ENCODE assay signal across 8 cellular contexts in the genomic region with DNA sequence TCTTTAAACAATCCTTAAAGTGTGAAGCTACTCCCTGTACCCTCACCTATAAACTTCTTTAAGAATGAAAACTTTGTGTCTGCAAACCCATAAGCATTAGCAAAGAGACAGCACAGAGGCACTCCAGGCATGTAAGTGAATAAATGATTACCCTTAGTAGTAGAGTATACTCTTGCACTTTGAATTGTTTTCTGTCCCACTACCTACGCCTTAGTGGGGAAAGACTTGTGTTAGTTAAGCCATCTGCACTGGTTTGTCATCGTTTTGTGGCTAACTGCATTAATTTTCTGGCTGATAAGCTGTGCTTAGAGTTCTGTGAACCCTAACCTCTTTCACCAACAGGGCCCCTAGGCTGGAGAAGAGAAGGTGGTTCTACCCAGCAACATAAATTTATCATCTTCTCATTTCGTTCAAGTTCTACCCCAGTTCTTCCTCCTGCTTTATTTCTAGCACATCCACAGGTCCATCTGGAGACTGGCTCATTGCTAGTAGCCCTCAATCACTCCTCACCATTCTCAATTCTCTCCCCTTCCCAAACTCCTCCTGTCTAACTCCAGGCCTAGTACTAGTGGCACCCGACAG. TPM values are rescaled to one million over a fixed set of nuclear protein-coding genes. Genes with fewer than 3 reads are reported as not detected.
DNase-seq lines count a peak whose midpoint lies in the region; ATAC-seq and TF ChIP-seq lines count a peak whose summit lies in the region.

No MANE protein-coding gene starts in this region.

- DNase-seq in Caki2 (ENCODE audit: low read depth) (peak; percentile 28), Panc1 (ENCODE audit: low read depth, low spot score) (no peak), COLO829 (ENCODE audit: low spot score) (no peak), MV-4-11 (lab: John Stamatoyannopoulos, UW) (no peak)

- H3K4me1 ChIP-seq in Panc1 (ENCODE audit: control insufficient read depth, insufficient read depth, low read length) (peaks cover 6% of the 10 kb centered on the region; the same call in 1 of the 2 replicates), esophagus (ENCODE audit: control insufficient read depth in 2 of 2, insufficient read depth in 2 of 2, low read length in 1 of 2) (no peaks in the 10 kb centered on the region), parathyroid adenoma (peaks cover 2% of the 10 kb centered on the region)

- H3K9ac ChIP-seq in parathyroid adenoma, result no peak overlapping the region

- POLR2A ChIA-PET in Panc1 (lab: Charles Lee), result no interaction called here

- no peaks in the 10 kb centered on the region for H3K9me3 ChIP-seq in Panc1 (ENCODE audit: control insufficient read depth, insufficient read depth, low read depth, low read length)
- H3K9me3 ChIP-seq in esophagus (ENCODE audit: control insufficient read depth in 2 of 2, insufficient read depth in 1 of 2, low read depth in 1 of 2, low read length in 1 of 2), result no peaks in the 10 kb centered on the region
- H3K9me3 ChIP-seq in parathyroid adenoma (ENCODE audit: control insufficient read depth, low read length), result no peaks in the 10 kb centered on the region

- intact Hi-C loops in Panc1 (cut with micrococcal nuclease; ENCODE audit: unreplicated experiment), result no loop called here

- H3K27ac ChIP-seq in Panc1 (ENCODE audit: low read length) (peak overlapping the region; percentile 90), esophagus (ENCODE audit: low read depth in 2 of 2, low read length in 1 of 2) (peak overlapping the region; percentile 10 to 77), parathyroid adenoma (no peak overlapping the region)

- WGBS in esophagus, 2 donors, result 8 to 15% methylated on average over 4 of the region's 4 CpGs

- in situ Hi-C loops in Caki2 (cut with HindIII; ENCODE audit: low pct_unique_long_range_greater_than_20kb, low sequenced_read_pairs), result no loop called here
- in situ Hi-C loops in Panc1 (cut with HindIII; ENCODE audit: low pct_unique_long_range_greater_than_20kb, low sequenced_read_pairs), result no loop called here

- H3K79me2 ChIP-seq in parathyroid adenoma, result peaks cover 5% of the 10 kb centered on the region

- no peak; the same call in 1 of the 2 replicates for ATAC-seq in Panc1
- ATAC-seq in HG03457 (IDR thresholded peaks at IDR 0.05; ENCODE audit: unreplicated experiment), result no peak
- no peak for ATAC-seq in HG03354 (IDR thresholded peaks at IDR 0.05; ENCODE audit: poor library complexity, severe bottlenecking, unreplicated experiment)

- peak overlapping the region; percentile 98 for H3K4me2 ChIP-seq in parathyroid adenoma (ENCODE audit: low read length)

- peaks cover 9% of the 10 kb centered on the region; the same call in 1 of the 2 replicates for H3K36me3 ChIP-seq in Panc1 (ENCODE audit: control insufficient read depth, insufficient read depth, low read length)
- H3K36me3 ChIP-seq in esophagus (ENCODE audit: control insufficient read depth in 2 of 2, insufficient read depth in 2 of 2, low read length in 1 of 2), result peaks cover 0 to 3% of the 10 kb centered on the region in 2 donors
- H3K36me3 ChIP-seq in parathyroid adenoma (ENCODE audit: control insufficient read depth, insufficient read depth, low read length), result no peaks in the 10 kb centered on the region

- H2AFZ ChIP-seq in parathyroid adenoma, result peak overlapping the region; percentile 93

- BruUV-seq in Panc1 (replicated peaks; lab: Mats Ljungman, UMichigan), result TSS peak; percentile 89

- H3K27me3 ChIP-seq in Panc1 (ENCODE audit: control insufficient read depth, insufficient read depth, low read length), result no peaks in the 10 kb centered on the region
- no peaks in the 10 kb centered on the region for H3K27me3 ChIP-seq in esophagus (ENCODE audit: control insufficient read depth in 1 of 2, insufficient read depth in 2 of 2, low read length in 2 of 2)
- H3K27me3 ChIP-seq in parathyroid adenoma (ENCODE audit: control insufficient read depth, insufficient read depth, low read length), result no peaks in the 10 kb centered on the region

- no peak for TF ChIP-seq CTCF in Panc1 (IDR thresholded peaks at IDR 0.05)
- no peak for TF ChIP-seq CTCF in parathyroid adenoma (IDR thresholded peaks at IDR 0.05)

- H3K4me3 ChIP-seq in Panc1 (ENCODE audit: low read depth in 2 of 2, low read length in 2 of 2), result peak overlapping the region; percentile 82 to 83
- peak overlapping the region; percentile 82 to 92 for H3K4me3 ChIP-seq in esophagus (ENCODE audit: low read depth in 1 of 2, low read length in 2 of 2)
- H3K4me3 ChIP-seq in parathyroid adenoma (ENCODE audit: low read depth, low read length), result peak overlapping the region; percentile 96

- CTCF ChIA-PET in Panc1 (lab: Charles Lee), result no interaction called here

RNA-seq across cellular contexts. Expression of a gene that starts 0.7 kb away (rescaled TPM):
- 70.7 and 78.9 TPM in 2 replicates for total RNA-seq in Caki2 (2014; rRNA removed; shearing (Covaris generic); ENCODE audit: low replicate concordance)
- total RNA-seq in Panc1 (2021; ENCODE audit: unreplicated experiment), result 31.5 TPM
- polyA plus RNA-seq in Panc1 (2012; ENCODE audit: insufficient read length), result 33.2 TPM
- 1 to 10 TPM; 5.3 to 6.2 TPM for polyA plus RNA-seq in esophagus

RNA-seq across cellular contexts. Expression of a gene that starts 21.6 kb away (rescaled TPM):
- total RNA-seq in Caki2 (2014; rRNA removed; shearing (Covaris generic); ENCODE audit: low replicate concordance), result 23.5 and 24.3 TPM in 2 replicates
- 15.7 TPM for total RNA-seq in Panc1 (2021; ENCODE audit: unreplicated experiment)
- 16.4 TPM for polyA plus RNA-seq in Panc1 (2012; ENCODE audit: insufficient read length)
- polyA plus RNA-seq in esophagus, result 1 to 10 TPM; 3.2 to 5.0 TPM
